ENCODE assay signal across 1 cellular context in the genomic region with DNA sequence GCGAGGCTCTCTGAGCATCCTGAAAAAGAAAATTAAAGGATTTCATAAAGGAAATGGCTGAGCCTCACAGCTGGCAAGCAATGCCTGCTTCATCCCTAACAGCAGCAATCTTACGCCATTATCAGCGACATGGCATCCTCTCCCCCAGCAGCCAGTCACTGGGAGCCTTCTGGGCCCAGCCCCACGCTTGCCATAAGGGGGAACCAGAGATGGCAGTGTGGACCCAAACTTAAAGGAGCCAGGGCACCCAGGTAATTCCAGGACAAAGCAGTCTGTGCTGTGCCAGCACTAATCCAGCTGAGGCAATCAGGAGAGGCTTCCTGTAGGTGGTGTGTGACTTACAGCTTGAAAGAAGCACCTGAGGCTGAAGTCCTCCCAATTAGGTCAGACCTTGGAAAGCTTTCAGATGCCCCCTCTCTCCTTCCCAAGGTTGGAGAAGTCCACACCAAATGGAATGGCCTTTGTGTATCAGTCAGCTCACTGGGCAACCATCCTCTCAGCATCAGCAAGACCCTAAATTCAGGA.
TF ChIP-seq lines count a peak whose summit lies in the region.

No MANE protein-coding gene starts in this region.

TF ChIP-seq in HepG2, 621 proteins besides CTCF, POLR2A, EP300 and RAD21:
- TF ChIP-seq U2AF1 (optimal IDR thresholded peaks at IDR 0.05; ENCODE audit: low read depth, low read length) (no peak), ZNF563 (CRISPR knock-in tag; IDR thresholded peaks at IDR 0.05) (no peak)
- TF ChIP-seq, protein P1, sequence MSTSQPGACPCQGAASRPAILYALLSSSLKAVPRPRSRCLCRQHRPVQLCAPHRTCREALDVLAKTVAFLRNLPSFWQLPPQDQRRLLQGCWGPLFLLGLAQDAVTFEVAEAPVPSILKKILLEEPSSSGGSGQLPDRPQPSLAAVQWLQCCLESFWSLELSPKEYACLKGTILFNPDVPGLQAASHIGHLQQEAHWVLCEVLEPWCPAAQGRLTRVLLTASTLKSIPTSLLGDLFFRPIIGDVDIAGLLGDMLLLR (CRISPR knock-in tag; IDR thresholded peaks at IDR 0.05) = no peak
